Comparison of ENCODE assay signal across 14 cellular contexts in genomic region chr10:93160829-93161228, GRCh38.
DNase-seq lines count a peak whose midpoint lies in the region; ATAC-seq and TF ChIP-seq lines count a peak whose summit lies in the region.
"Had no signal": no experiment of that assay in that cellular context is flagged by ENCODE, and none has a peak within 500 bp of the region (broad histone marks: within the 10 kb centered on the region; RNA-seq: fewer than 3 reads in every experiment).

No MANE protein-coding gene starts in this region.

- POLR2A ChIA-PET in CD8-positive, alpha-beta memory T cell (lab: Charles Lee) = no interaction called here

- peak overlapping the region; percentile 31; the same call in 1 of the 2 replicates for H3K27ac ChIP-seq in ACC112 (ENCODE audit: low read depth, low read length)
- H3K27ac ChIP-seq in CD8-positive, alpha-beta memory T cell (ENCODE audit: low read depth, low read length) = no peak overlapping the region

- peak overlapping the region; percentile 30 for H2AFZ ChIP-seq in ACC112 (ENCODE audit: low read length, unreplicated experiment)

- TF ChIP-seq CTCF in mucosa of descending colon (IDR thresholded peaks at IDR 0.05) = no peak

- no peak overlapping the region for H3K27ac Mint-ChIP-seq in CD8-positive, alpha-beta memory T cell
- H3K27ac Mint-ChIP-seq: natural killer cell had no signal

- H3K4me3 ChIP-seq in ACC112 (ENCODE audit: low read depth, low read length) = no peak overlapping the region
- no peak overlapping the region for H3K4me3 ChIP-seq in mucosa of descending colon
- H3K4me3 ChIP-seq in CD8-positive, alpha-beta memory T cell (ENCODE audit: low read length) = no peak overlapping the region

- H3K4me1 Mint-ChIP-seq in CD8-positive, alpha-beta memory T cell = no peaks in the 10 kb centered on the region
- H3K4me1 Mint-ChIP-seq: natural killer cell; stimulated activated naive CD8-positive, alpha-beta T cell treated with anti-CD3 and anti-CD28 coated beads, Interleukin-15, amount 100 ng/mL, for 72 hours had no signal

- DNase-seq in KBM-7 = peak; percentile 51
- peak; percentile 44 for DNase-seq in dermis blood vessel endothelial cell
- DNase-seq in mucosa of descending colon = peak in 2 of 3 donors; percentile 38 to 48
- DNase-seq in GM19240 (ENCODE audit: insufficient read length, low spot score) = no peak
- DNase-seq in CD8-positive, alpha-beta memory T cell = no peak
- DNase-seq: activated T-cell treated with anti-CD3 and anti-CD28 coated beads, Interleukin-2, amount 50 U/mL, for 1 hour; hypothalamus; natural killer cell; NCI-H2081 treated with DMSO at 0.1 percent for 48 hours; stimulated activated CD4-positive, alpha-beta T cell treated with anti-CD3 and anti-CD28 coated beads, Interleukin-1b, Interleukin-23, amount 100 ng/mL, for 48 hours; stimulated activated naive CD8-positive, alpha-beta T cell treated with anti-CD3 and anti-CD28 coated beads, Interleukin-15, amount 100 ng/mL, for 72 hours had no signal

- H3K4me1 ChIP-seq in ACC112 (ENCODE audit: control insufficient read depth, insufficient read depth, low read length, unreplicated experiment) (no peaks in the 10 kb centered on the region), mucosa of descending colon (ENCODE audit: low read depth) (no peaks in the 10 kb centered on the region)
- H3K4me1 ChIP-seq in CD8-positive, alpha-beta memory T cell (ENCODE audit: insufficient read depth, low read length) = no peaks in the 10 kb centered on the region

- intact Hi-C loops in mucosa of descending colon (cut with DNase I, micrococcal nuclease) = no loop called here

- H3K27me3 Mint-ChIP-seq in CD8-positive, alpha-beta memory T cell = peaks cover 2 to 12% of the 10 kb centered on the region in 2 donors

- CTCF ChIA-PET in CD8-positive, alpha-beta memory T cell (lab: Charles Lee) = no interaction called here

- ATAC-seq in mucosa of descending colon (peak; percentile 55), GM21529 (IDR thresholded peaks at IDR 0.05; ENCODE audit: unreplicated experiment) (no peak), GM18861 (IDR thresholded peaks at IDR 0.05; ENCODE audit: unreplicated experiment) (no peak)
- ATAC-seq: natural killer cell; stimulated activated naive CD8-positive, alpha-beta T cell treated with anti-CD3 and anti-CD28 coated beads, Interleukin-15, amount 100 ng/mL, for 72 hours had no signal

- peaks cover 0 to 18% (median 2%) of the 10 kb centered on the region in 3 donors for H3K36me3 Mint-ChIP-seq in CD8-positive, alpha-beta memory T cell
- H3K36me3 Mint-ChIP-seq: natural killer cell had no signal

- H3K27me3 ChIP-seq in ACC112 (ENCODE audit: insufficient read depth, low read length) = peaks cover 10% of the 10 kb centered on the region
- no peaks in the 10 kb centered on the region for H3K27me3 ChIP-seq in CD8-positive, alpha-beta memory T cell (ENCODE audit: insufficient read depth, low read length, poor library complexity, severe bottlenecking)

- H3K79me2 ChIP-seq in ACC112 (ENCODE audit: control insufficient read depth, insufficient read depth, low read length, unreplicated experiment) = no peaks in the 10 kb centered on the region

- in situ Hi-C loops in KBM-7 (cut with MboI; ENCODE audit: low pct_unique_long_range_greater_than_20kb, low sequenced_read_pairs) = no loop called here

- no peak overlapping the region for H3K4me3 Mint-ChIP-seq in CD8-positive, alpha-beta memory T cell
- H3K4me3 Mint-ChIP-seq: natural killer cell; stimulated activated naive CD8-positive, alpha-beta T cell treated with anti-CD3 and anti-CD28 coated beads, Interleukin-15, amount 100 ng/mL, for 72 hours had no signal

- H3K36me3 ChIP-seq in ACC112 (ENCODE audit: insufficient read depth, low read length) (no peaks in the 10 kb centered on the region), mucosa of descending colon (ENCODE audit: low read depth) (no peaks in the 10 kb centered on the region)
- no peaks in the 10 kb centered on the region for H3K36me3 ChIP-seq in CD8-positive, alpha-beta memory T cell (ENCODE audit: insufficient read depth, low read length)

- peaks cover 3 to 14% (median 6%) of the 10 kb centered on the region in 5 donors for H3K9me3 Mint-ChIP-seq in CD8-positive, alpha-beta memory T cell
- H3K9me3 Mint-ChIP-seq: natural killer cell had no signal

- H3K9me3 ChIP-seq in mucosa of descending colon = peaks cover 4% of the 10 kb centered on the region
- no peaks in the 10 kb centered on the region for H3K9me3 ChIP-seq in CD8-positive, alpha-beta memory T cell (ENCODE audit: low read length)

Comparison
In these comparisons a context has a peak if more than half of its experiments do, and no peak if none do; other contexts are left out.
1. DNase-seq: peak in KBM-7 (single experiment), dermis blood vessel endothelial cell (single experiment) and mucosa of descending colon (2 of 3); none in GM19240 (single experiment) and CD8-positive, alpha-beta memory T cell (0 of 5).